8 cellular contexts compared by ENCODE assay signal in the genomic region with DNA sequence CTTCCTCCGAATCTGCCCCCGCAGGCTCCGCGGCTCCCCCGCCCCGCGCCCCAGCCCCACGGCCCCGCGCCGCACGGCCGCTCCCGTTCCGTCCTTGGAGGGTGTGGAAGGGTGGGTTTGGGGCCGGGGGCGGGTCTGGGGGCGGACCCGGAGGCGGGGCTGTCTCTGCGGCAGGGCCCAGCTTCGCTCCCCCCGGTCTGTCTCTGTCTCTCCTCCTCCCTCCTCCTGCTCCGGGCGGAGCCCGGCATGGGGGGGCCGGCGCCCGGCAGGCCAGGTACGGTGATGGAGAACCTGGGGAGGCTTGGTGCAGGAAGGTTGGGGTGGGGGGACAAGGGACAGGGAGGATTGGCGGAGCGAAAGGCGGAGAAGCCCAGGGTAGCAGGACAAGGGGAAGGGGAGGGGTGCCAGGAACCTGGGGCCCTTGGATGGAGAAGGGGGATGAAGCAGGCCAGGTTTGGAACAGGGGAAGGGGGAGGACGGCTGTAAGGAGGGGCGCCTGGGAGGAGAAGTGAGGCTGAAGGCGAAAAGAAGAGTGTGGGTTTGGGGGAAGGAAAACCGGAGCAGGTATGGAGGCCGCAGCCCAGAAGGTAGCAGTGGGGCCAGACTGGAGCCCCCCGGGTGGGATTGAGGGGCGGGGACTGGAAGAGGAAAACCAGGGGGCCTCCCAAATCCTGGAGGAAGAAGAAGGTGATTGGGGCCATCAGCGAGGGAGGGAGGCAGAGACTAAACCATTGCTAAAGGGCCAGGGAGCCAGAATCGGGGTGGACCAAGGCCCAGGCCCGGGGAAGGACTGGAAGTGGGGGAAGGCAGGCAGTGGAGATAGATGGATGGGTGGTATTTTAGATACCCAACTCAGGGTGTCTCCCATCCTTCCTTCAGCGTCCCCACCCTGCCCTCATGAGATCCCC. TPM values are rescaled to one million over a fixed set of nuclear protein-coding genes. Genes with fewer than 3 reads are reported as not detected.
DNase-seq lines count a peak whose midpoint lies in the region; ATAC-seq and TF ChIP-seq lines count a peak whose summit lies in the region.

TSS of gene NYAP1 (plus strand) at position 200 of the 908 bp plus-strand sequence. CDS start 1,385 bp downstream, outside the sequence.

- peak within 1 kb of the TSS in 4 of 5 donors; percentile 26 to 78 (median 49) for H3K27ac ChIP-seq in stomach

- H3K27ac Mint-ChIP-seq in CD14-positive monocyte (peak within 1 kb of the TSS in 2 of 7 donors; percentile 46 to 69), endothelial cell (ENCODE audit: unreplicated experiment) (peak within 1 kb of the TSS; percentile 14), mesothelial cell of epicardium (peak within 1 kb of the TSS; percentile 79)
- no peak within 1 kb of the TSS for H3K27ac Mint-ChIP-seq in activated CD4-positive, alpha-beta memory T cell treated with anti-CD3 and anti-CD28 coated beads, Interleukin-2, amount 10 ng/mL, durations not matched to agents 7 days and 5 days

- H3K9me3 ChIP-seq in stomach, result no peaks in the 10 kb centered on the region

- H3K27me3 Mint-ChIP-seq in CD14-positive monocyte (ENCODE audit: low read depth in 3 of 3) (peaks cover 10 to 19% (median 16%) of the 10 kb centered on the region in 3 donors), endothelial cell (ENCODE audit: unreplicated experiment) (peaks cover 16% of the 10 kb centered on the region), mesothelial cell of epicardium (ENCODE audit: low read depth) (no peaks in the 10 kb centered on the region)
- peaks cover 4% of the 10 kb centered on the region for H3K27me3 Mint-ChIP-seq in activated CD4-positive, alpha-beta memory T cell treated with anti-CD3 and anti-CD28 coated beads, Interleukin-2, amount 10 ng/mL, durations not matched to agents 7 days and 5 days

- intact Hi-C loops in CD14-positive monocyte (cut with micrococcal nuclease), result loop anchor here in 1 of 2 donors (2.0 kb wide), 1 partner anchor 15 kb away; no protein-coding TSS in a partner anchor
- intact Hi-C loops in stomach (cut with DNase I; ENCODE audit: low total_unique reads), result no loop called here

- H3K4me1 ChIP-seq in stomach, result peaks cover 14 to 32% (median 26%) of the 10 kb centered on the region in 4 donors

- H3K27me3 ChIP-seq in stomach, result no peaks in the 10 kb centered on the region

- peak within 1 kb of the TSS; percentile 75 to 87 for H3K4me3 Mint-ChIP-seq in CD14-positive monocyte
- peak within 1 kb of the TSS; percentile 78 for H3K4me3 Mint-ChIP-seq in activated CD4-positive, alpha-beta memory T cell treated with anti-CD3 and anti-CD28 coated beads, Interleukin-2, amount 10 ng/mL, durations not matched to agents 7 days and 5 days
- H3K4me3 Mint-ChIP-seq in endothelial cell (ENCODE audit: unreplicated experiment), result peak within 1 kb of the TSS; percentile 90
- peak within 1 kb of the TSS; percentile 81 for H3K4me3 Mint-ChIP-seq in mesothelial cell of epicardium

- POLR2A ChIA-PET in activated CD4-positive, alpha-beta memory T cell treated with anti-CD3 and anti-CD28 coated beads, Interleukin-2, amount 10 ng/mL, durations not matched to agents 7 days and 5 days (lab: Charles Lee), result no interaction called here

- no peaks in the 10 kb centered on the region for H3K9me3 Mint-ChIP-seq in CD14-positive monocyte
- no peaks in the 10 kb centered on the region for H3K9me3 Mint-ChIP-seq in activated CD4-positive, alpha-beta memory T cell treated with anti-CD3 and anti-CD28 coated beads, Interleukin-2, amount 10 ng/mL, durations not matched to agents 7 days and 5 days
- H3K9me3 Mint-ChIP-seq in endothelial cell (ENCODE audit: unreplicated experiment), result no peaks in the 10 kb centered on the region
- no peaks in the 10 kb centered on the region for H3K9me3 Mint-ChIP-seq in mesothelial cell of epicardium

- CTCF ChIA-PET in activated CD4-positive, alpha-beta memory T cell treated with anti-CD3 and anti-CD28 coated beads, Interleukin-2, amount 10 ng/mL, durations not matched to agents 7 days and 5 days (lab: Charles Lee), result interaction anchor here (1.5 to 2.0 kb wide), 2 partner anchors 32 to 76 kb away, joined by 4 to 11 read pairs; no protein-coding TSS in a partner anchor

- TF ChIP-seq POLR2A in stomach (IDR thresholded peaks at IDR 0.05), result no peak

- H3K36me3 Mint-ChIP-seq in CD14-positive monocyte (peaks cover 0 to 3% of the 10 kb centered on the region in 2 donors), endothelial cell (ENCODE audit: low read depth, unreplicated experiment) (peaks cover 3% of the 10 kb centered on the region), mesothelial cell of epicardium (peaks cover 2% of the 10 kb centered on the region)
- H3K36me3 Mint-ChIP-seq in activated CD4-positive, alpha-beta memory T cell treated with anti-CD3 and anti-CD28 coated beads, Interleukin-2, amount 10 ng/mL, durations not matched to agents 7 days and 5 days (ENCODE audit: low read depth), result peaks cover 2% of the 10 kb centered on the region

- peak within 1 kb of the TSS; percentile 62 to 77 (median 70) for H3K4me3 ChIP-seq in stomach

- ATAC-seq in GM21619 (IDR thresholded peaks at IDR 0.05; ENCODE audit: unreplicated experiment) (peak; percentile 18), GM21529 (IDR thresholded peaks at IDR 0.05; ENCODE audit: unreplicated experiment) (no peak)

- H3K36me3 ChIP-seq in stomach, result no peaks in the 10 kb centered on the region

- TF ChIP-seq CTCF in CD14-positive monocyte (IDR thresholded peaks at IDR 0.05) (no peak), endothelial cell (IDR thresholded peaks at IDR 0.05; ENCODE audit: unreplicated experiment) (no peak), mesothelial cell of epicardium (IDR thresholded peaks at IDR 0.05; ENCODE audit: unreplicated experiment) (no peak), stomach (IDR thresholded peaks at IDR 0.05) (no peak)

- DNase-seq in CD14-positive monocyte (ENCODE audit: low spot score), result no peak
- DNase-seq in NCI-H1694 (lab: John Stamatoyannopoulos, UW), result peak; percentile 45
- DNase-seq in activated CD4-positive, alpha-beta memory T cell treated with anti-CD3 and anti-CD28 coated beads, Interleukin-2, amount 10 ng/mL, durations not matched to agents 7 days and 5 days, result no peak
- no peak for DNase-seq in endothelial cell (ENCODE audit: low spot score)
- DNase-seq in mesothelial cell of epicardium (ENCODE audit: low spot score in 2 of 2, unreplicated experiment in 2 of 2), result peak; percentile 65 to 73
- peak; percentile 53 for DNase-seq in stomach

- WGBS in stomach, 5 donors, result 20 to 47% (median 40%) methylated on average over 18 to 44 of the region's 44 CpGs

- no peak for TF ChIP-seq EP300 in stomach (IDR thresholded peaks at IDR 0.05)

- H3K4me1 Mint-ChIP-seq in CD14-positive monocyte (peaks cover 12% of the 10 kb centered on the region), endothelial cell (ENCODE audit: unreplicated experiment) (peaks cover 10% of the 10 kb centered on the region), mesothelial cell of epicardium (peaks cover 31% of the 10 kb centered on the region)
- peaks cover 15% of the 10 kb centered on the region for H3K4me1 Mint-ChIP-seq in activated CD4-positive, alpha-beta memory T cell treated with anti-CD3 and anti-CD28 coated beads, Interleukin-2, amount 10 ng/mL, durations not matched to agents 7 days and 5 days

RNA-seq across cellular contexts. Expression of gene NYAP1, which starts in this region (rescaled TPM):
- polyA plus RNA-seq in CD14-positive monocyte, result not detected
- under 1 TPM; 0.05 to 0.13 TPM for total RNA-seq in activated CD4-positive, alpha-beta memory T cell treated with anti-CD3 and anti-CD28 coated beads, Interleukin-2, amount 10 ng/mL, durations not matched to agents 7 days and 5 days
- 2.2 TPM for total RNA-seq in endothelial cell (ENCODE audit: unreplicated experiment)
- 8.2 to 8.5 TPM (median 8.4 TPM) in 3 replicates for total RNA-seq in mesothelial cell of epicardium
- under 1 TPM in 1 of 5 donors, not detected in 4; 0.73 TPM for total RNA-seq in stomach
- under 1 TPM in 2 of 3 donors, not detected in 1; 0.48 to 0.75 TPM for polyA plus RNA-seq in stomach

Comparison
In these comparisons a context has a peak if more than half of its experiments do, and no peak if none do; other contexts are left out.
1. Peak in DNase-seq, H3K4me3 ChIP-seq and H3K27ac ChIP-seq in stomach; RNA of the gene not detected or under 1 TPM.
2. DNase-seq: peak in NCI-H1694 (single experiment) and mesothelial cell of epicardium (2 of 2); none in CD14-positive monocyte (single experiment), activated CD4-positive, alpha-beta memory T cell treated with anti-CD3 and anti-CD28 coated beads, Interleukin-2, amount 10 ng/mL, durations not matched to agents 7 days and 5 days (single experiment) and endothelial cell (single experiment).
3. Peak in every context shown above with its lines, with median percentiles within 50 percentile points of each other: H3K4me3 Mint-ChIP-seq.